Comparison of ENCODE assay signal across 1 cellular context in the genomic region with DNA sequence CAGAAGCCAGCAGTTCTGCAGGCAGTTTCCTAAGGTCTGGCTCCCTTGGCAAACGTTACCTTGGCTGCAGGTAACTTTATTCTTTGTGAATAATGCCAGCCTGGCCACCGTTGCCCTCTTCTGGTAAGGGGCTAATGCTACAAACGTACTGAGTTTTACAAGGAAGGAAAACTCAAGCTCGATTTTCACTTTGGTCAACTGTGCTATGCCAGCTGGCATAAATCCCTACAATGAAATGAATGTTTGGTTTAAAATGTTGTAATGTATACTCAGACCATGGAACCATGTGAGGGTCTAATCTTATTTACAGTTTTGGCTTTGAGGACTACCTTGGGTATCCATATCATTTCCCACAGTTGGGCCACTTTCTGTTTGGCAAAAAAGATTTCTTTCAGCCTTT.
TF ChIP-seq lines count a peak whose summit lies in the region.

No MANE protein-coding gene starts in this region.

TF ChIP-seq in WTC11, 78 proteins besides CTCF, POLR2A, EP300 and RAD21 (continued from another document):
- TF ChIP-seq, protein P1, sequence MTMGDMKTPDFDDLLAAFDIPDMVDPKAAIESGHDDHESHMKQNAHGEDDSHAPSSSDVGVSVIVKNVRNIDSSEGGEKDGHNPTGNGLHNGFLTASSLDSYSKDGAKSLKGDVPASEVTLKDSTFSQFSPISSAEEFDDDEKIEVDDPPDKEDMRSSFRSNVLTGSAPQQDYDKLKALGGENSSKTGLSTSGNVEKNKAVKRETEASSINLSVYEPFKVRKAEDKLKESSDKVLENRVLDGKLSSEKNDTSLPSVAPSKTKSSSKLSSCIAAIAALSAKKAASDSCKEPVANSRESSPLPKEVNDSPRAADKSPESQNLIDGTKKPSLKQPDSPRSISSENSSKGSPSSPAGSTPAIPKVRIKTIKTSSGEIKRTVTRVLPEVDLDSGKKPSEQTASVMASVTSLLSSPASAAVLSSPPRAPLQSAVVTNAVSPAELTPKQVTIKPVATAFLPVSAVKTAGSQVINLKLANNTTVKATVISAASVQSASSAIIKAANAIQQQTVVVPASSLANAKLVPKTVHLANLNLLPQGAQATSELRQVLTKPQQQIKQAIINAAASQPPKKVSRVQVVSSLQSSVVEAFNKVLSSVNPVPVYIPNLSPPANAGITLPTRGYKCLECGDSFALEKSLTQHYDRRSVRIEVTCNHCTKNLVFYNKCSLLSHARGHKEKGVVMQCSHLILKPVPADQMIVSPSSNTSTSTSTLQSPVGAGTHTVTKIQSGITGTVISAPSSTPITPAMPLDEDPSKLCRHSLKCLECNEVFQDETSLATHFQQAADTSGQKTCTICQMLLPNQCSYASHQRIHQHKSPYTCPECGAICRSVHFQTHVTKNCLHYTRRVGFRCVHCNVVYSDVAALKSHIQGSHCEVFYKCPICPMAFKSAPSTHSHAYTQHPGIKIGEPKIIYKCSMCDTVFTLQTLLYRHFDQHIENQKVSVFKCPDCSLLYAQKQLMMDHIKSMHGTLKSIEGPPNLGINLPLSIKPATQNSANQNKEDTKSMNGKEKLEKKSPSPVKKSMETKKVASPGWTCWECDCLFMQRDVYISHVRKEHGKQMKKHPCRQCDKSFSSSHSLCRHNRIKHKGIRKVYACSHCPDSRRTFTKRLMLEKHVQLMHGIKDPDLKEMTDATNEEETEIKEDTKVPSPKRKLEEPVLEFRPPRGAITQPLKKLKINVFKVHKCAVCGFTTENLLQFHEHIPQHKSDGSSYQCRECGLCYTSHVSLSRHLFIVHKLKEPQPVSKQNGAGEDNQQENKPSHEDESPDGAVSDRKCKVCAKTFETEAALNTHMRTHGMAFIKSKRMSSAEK (CRISPR knock-in tag; IDR thresholded peaks at IDR 0.05; ENCODE audit: borderline replicate concordance): no peak
- no peak for TF ChIP-seq FOXP1 (CRISPR knock-in tag; IDR thresholded peaks at IDR 0.05; ENCODE audit: borderline replicate concordance)
- TF ChIP-seq, protein P2, sequence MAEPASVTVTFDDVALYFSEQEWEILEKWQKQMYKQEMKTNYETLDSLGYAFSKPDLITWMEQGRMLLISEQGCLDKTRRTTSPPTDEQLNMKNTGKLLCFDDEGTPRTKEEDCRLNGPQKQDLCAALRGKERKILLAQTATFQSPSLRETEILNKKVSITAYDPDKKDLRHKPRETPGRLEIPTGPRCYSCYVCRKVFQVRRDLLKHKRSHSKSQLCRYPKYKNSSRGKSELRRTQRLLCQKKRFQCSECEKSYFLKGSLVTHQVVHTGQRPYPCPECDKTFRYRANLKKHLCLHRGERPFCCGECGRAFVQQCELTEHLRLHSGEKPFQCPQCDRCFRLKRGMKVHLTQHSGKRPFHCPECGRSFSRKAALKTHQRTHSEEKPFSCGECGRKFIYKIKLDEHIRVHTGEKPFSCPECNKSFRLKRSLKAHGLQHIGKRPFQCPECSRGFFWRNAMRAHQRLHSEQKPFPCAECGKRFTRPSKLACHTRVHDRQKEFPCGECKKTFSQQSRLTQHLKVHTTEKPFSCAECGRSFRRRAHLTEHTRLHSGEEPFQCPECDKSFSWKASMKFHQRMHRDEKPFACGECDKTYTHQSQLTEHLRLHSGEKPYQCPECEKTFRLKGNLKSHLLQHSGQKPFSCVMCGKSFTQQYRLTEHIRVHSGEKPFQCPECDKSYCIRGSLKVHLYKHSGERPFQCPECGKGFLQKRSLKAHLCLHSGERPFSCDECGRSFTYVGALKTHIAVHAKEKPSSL (CRISPR knock-in tag; conservative IDR thresholded peaks at IDR 0.05): no peak
